In genomic region chr6:42978487-42978792, GRCh38 we compare ENCODE assay signal across 8 cellular contexts. TPM values are rescaled to one million over a fixed set of nuclear protein-coding genes. Genes with fewer than 3 reads are reported as not detected.
DNase-seq lines count a peak whose midpoint lies in the region; ATAC-seq, FAIRE-seq and TF ChIP-seq lines count a peak whose summit lies in the region.

No MANE protein-coding gene starts in this region.

- TF ChIP-seq CTCF in A549 (IDR thresholded peaks at IDR 0.05) (no peak), ascending aorta (IDR thresholded peaks at IDR 0.05) (no peak)

- H3K36me3 ChIP-seq in KOPT-K1 (ENCODE audit: insufficient read depth, low read length) (peaks cover 19% of the 10 kb centered on the region), ascending aorta (peaks cover 0 to 4% of the 10 kb centered on the region in 2 donors)

- no peak for TF ChIP-seq EP300 in A549 (IDR thresholded peaks at IDR 0.05)

- peak overlapping the region; percentile 93 for H3K27ac Mint-ChIP-seq in stimulated activated memory B cell treated with anti-CD40 and anti-IgM and Interleukin-4, amounts not matched to agents 10 μg/mL and 1 μg/mL and 100 μg/mL, for 72 hours

- H3K36me3 Mint-ChIP-seq in stimulated activated memory B cell treated with anti-CD40 and anti-IgM and Interleukin-4, amounts not matched to agents 10 μg/mL and 1 μg/mL and 100 μg/mL, for 72 hours = peaks cover 10% of the 10 kb centered on the region

- WGBS in A549 (ENCODE audit: missing lambda C conversion rate) = no CpG with 5 or more reads among the region's 24 CpGs

- H3K4me3 ChIP-seq in A549 (peak overlapping the region; percentile 99), ascending aorta (peak overlapping the region; percentile 84 to 92)

- H3K4me1 Mint-ChIP-seq in stimulated activated memory B cell treated with anti-CD40 and anti-IgM and Interleukin-4, amounts not matched to agents 10 μg/mL and 1 μg/mL and 100 μg/mL, for 72 hours = peaks cover 42% of the 10 kb centered on the region

- DNase-seq in A549 (ENCODE audit: low read depth in 1 of 2, low spot score in 1 of 2) (peak; percentile 28 to 33), ascending aorta (ENCODE audit: low spot score in 2 of 2) (peak in 1 of 2 donors; percentile 67), iPS-NIHi7 (ENCODE audit: extremely low spot score) (peak; percentile 44), AML-193 (lab: John Stamatoyannopoulos, UW) (no peak)

- H3K9me3 Mint-ChIP-seq in stimulated activated memory B cell treated with anti-CD40 and anti-IgM and Interleukin-4, amounts not matched to agents 10 μg/mL and 1 μg/mL and 100 μg/mL, for 72 hours = no peaks in the 10 kb centered on the region

- peak overlapping the region; percentile 83 for H3K4me3 Mint-ChIP-seq in stimulated activated memory B cell treated with anti-CD40 and anti-IgM and Interleukin-4, amounts not matched to agents 10 μg/mL and 1 μg/mL and 100 μg/mL, for 72 hours

- intact Hi-C loops in ascending aorta (cut with DNase I) = loop anchor here (2.0 kb wide), 2 partner anchors 36 to 50 kb away; partner anchors contain the start of genes CNPY3 and KLHDC3

- CTCF ChIA-PET in A549 (lab: Yijun Ruan, JAX) = interaction anchor here (1.4 kb wide), 1 partner anchor 164 kb away, joined by 4 read pairs; no protein-coding TSS in a partner anchor

- H3K9me3 ChIP-seq in A549 (no peaks in the 10 kb centered on the region), KOPT-K1 (ENCODE audit: insufficient read depth, low read length, poor library complexity, severe bottlenecking) (no peaks in the 10 kb centered on the region), ascending aorta (no peaks in the 10 kb centered on the region)

- POLR2A ChIA-PET in A549 (lab: Yijun Ruan, JAX) = interaction anchor here (0.6 to 1.7 kb wide), 4 partner anchors 36 to 99 kb away, joined by 3 to 9 read pairs (median 4); partner anchors contain the start of genes CNPY3, KLC4, KLHDC3 and MRPL2

- H3K4me1 ChIP-seq in A549 (peaks cover 7% of the 10 kb centered on the region; the same call in 1 of the 3 replicates), ascending aorta (peaks cover 0 to 23% of the 10 kb centered on the region in 2 donors)

- no peak for FAIRE-seq in A549 (lab: Jason Lieb, UNC)

- peak overlapping the region; percentile 92 to 94 for H3K27ac ChIP-seq in A549
- H3K27ac ChIP-seq in KOPT-K1 (ENCODE audit: low read depth, low read length, poor library complexity, severe bottlenecking) = peak overlapping the region; percentile 90
- peak overlapping the region; percentile 85 to 90 for H3K27ac ChIP-seq in ascending aorta

- ATAC-seq in A549 (peak; percentile 61 to 62), GM19328 (IDR thresholded peaks at IDR 0.05; ENCODE audit: unreplicated experiment) (peak; percentile 11), GM18498 (IDR thresholded peaks at IDR 0.05; ENCODE audit: unreplicated experiment) (no peak)
- ATAC-seq in stimulated activated memory B cell treated with anti-CD40 and anti-IgM and Interleukin-4, amounts not matched to agents 10 μg/mL and 1 μg/mL and 100 μg/mL, for 72 hours = no peak

- no peak for TF ChIP-seq RAD21 in A549 (conservative IDR thresholded peaks at IDR 0.05 in 1 of 2, IDR thresholded peaks at IDR 0.05 in 1 of 2)

- H3K27me3 Mint-ChIP-seq in stimulated activated memory B cell treated with anti-CD40 and anti-IgM and Interleukin-4, amounts not matched to agents 10 μg/mL and 1 μg/mL and 100 μg/mL, for 72 hours = no peaks in the 10 kb centered on the region

- H3K4me2 ChIP-seq in A549 = peak overlapping the region; percentile 92

- H3K27me3 ChIP-seq in ascending aorta = no peaks in the 10 kb centered on the region

- no peak for TF ChIP-seq POLR2A in A549 (IDR thresholded peaks at IDR 0.05; ENCODE audit: low read length)

TF ChIP-seq in A549, 52 proteins besides CTCF, POLR2A, EP300 and RAD21:
- TF ChIP-seq ZFP36 (IDR thresholded peaks at IDR 0.05; ENCODE audit: borderline replicate concordance, partially characterized antibody) (no peak), RFX5 (IDR thresholded peaks at IDR 0.05) (no peak)
TF ChIP-seq in A549: peak in this region for 0.

RNA-seq across cellular contexts. Expression of gene PEX6, which starts 0.5 kb away (rescaled TPM):
- polyA plus RNA-seq in A549 (2011; rRNA removed) (4.6 TPM in 2 replicates), A549 (2017; fragmentation: RNase III; extraction: RNeasy Plus Mini Kit Qiagen cat#74134 plus additional on column Dnase treatment) (8.3 to 9.5 TPM (median 8.6 TPM) in 3 replicates)
- 6.5 and 8.4 TPM in 2 replicates for polyA plus RNA-seq in A549 (2012; cell fraction: cytosol; rRNA removed)
- 23.6 and 28.3 TPM in 2 replicates for polyA plus RNA-seq in A549 (2012; cell fraction: nucleus; rRNA removed)
- 5.9 and 8.6 TPM in 2 replicates for polyA minus RNA-seq in A549 (2011; rRNA and poly(A)+ RNA removed)
- total RNA-seq in ascending aorta = 8.9 TPM

RNA-seq across cellular contexts. Expression of gene PPP2R5D, which starts 5.9 kb away (rescaled TPM):
- polyA plus RNA-seq in A549 (2011; rRNA removed) = 34.6 and 41.6 TPM in 2 replicates
- 28.4 and 34.3 TPM in 2 replicates for polyA plus RNA-seq in A549 (2012; cell fraction: cytosol; rRNA removed)
- polyA plus RNA-seq in A549 (2012; cell fraction: nucleus; rRNA removed) = 33.1 and 56.0 TPM in 2 replicates
- 25.8 to 26.5 TPM (median 26.0 TPM) in 3 replicates for polyA plus RNA-seq in A549 (2017; fragmentation: RNase III; extraction: RNeasy Plus Mini Kit Qiagen cat#74134 plus additional on column Dnase treatment)
- 53.9 and 56.6 TPM in 2 replicates for polyA minus RNA-seq in A549 (2011; rRNA and poly(A)+ RNA removed)
- 27.7 TPM for total RNA-seq in ascending aorta

RNA-seq across cellular contexts. Expression of gene GNMT, which starts 17.9 kb away (rescaled TPM):
- polyA plus RNA-seq in A549 (2011; rRNA removed) (0.12 TPM in 2 replicates), A549 (2017; fragmentation: RNase III; extraction: RNeasy Plus Mini Kit Qiagen cat#74134 plus additional on column Dnase treatment) (0.23 to 0.32 TPM (median 0.31 TPM) in 3 replicates)
- 0.23 and 0.24 TPM in 2 replicates for polyA plus RNA-seq in A549 (2012; cell fraction: cytosol; rRNA removed)
- polyA plus RNA-seq in A549 (2012; cell fraction: nucleus; rRNA removed) = 0.33 and 1.6 TPM in 2 replicates
- polyA minus RNA-seq in A549 (2011; rRNA and poly(A)+ RNA removed) = 0.25 TPM in 1 of 2 replicates, not detected in the other
- not detected for total RNA-seq in ascending aorta

RNA-seq across cellular contexts. Expression of gene MEA1, which starts 35.3 kb away (rescaled TPM):
- 58.6 and 63.4 TPM in 2 replicates for polyA plus RNA-seq in A549 (2011; rRNA removed)
- polyA plus RNA-seq in A549 (2012; cell fraction: cytosol; rRNA removed) = 74.7 and 92.9 TPM in 2 replicates
- 25.4 and 30.7 TPM in 2 replicates for polyA plus RNA-seq in A549 (2012; cell fraction: nucleus; rRNA removed)
- 90.1 to 94.3 TPM (median 92.8 TPM) in 3 replicates for polyA plus RNA-seq in A549 (2017; fragmentation: RNase III; extraction: RNeasy Plus Mini Kit Qiagen cat#74134 plus additional on column Dnase treatment)
- 26.9 and 35.7 TPM in 2 replicates for polyA minus RNA-seq in A549 (2011; rRNA and poly(A)+ RNA removed)
- total RNA-seq in ascending aorta = 61.1 TPM

RNA-seq across cellular contexts. Expression of gene KLHDC3, which starts 35.6 kb away (rescaled TPM):
- polyA plus RNA-seq in A549 (2011; rRNA removed) (18.8 and 21.3 TPM in 2 replicates), A549 (2017; fragmentation: RNase III; extraction: RNeasy Plus Mini Kit Qiagen cat#74134 plus additional on column Dnase treatment) (25.5 to 28.0 TPM (median 26.9 TPM) in 3 replicates)
- polyA plus RNA-seq in A549 (2012; cell fraction: cytosol; rRNA removed) = 30.5 and 41.1 TPM in 2 replicates
- 32.4 and 37.4 TPM in 2 replicates for polyA plus RNA-seq in A549 (2012; cell fraction: nucleus; rRNA removed)
- polyA minus RNA-seq in A549 (2011; rRNA and poly(A)+ RNA removed) = 33.6 and 34.0 TPM in 2 replicates
- total RNA-seq in ascending aorta = 64.0 TPM

Comparison
In these comparisons a context has a peak if more than half of its experiments do, and no peak if none do; other contexts are left out.
1. ATAC-seq: peak in A549 (2 of 2) and GM19328 (single experiment); none in stimulated activated memory B cell treated with anti-CD40 and anti-IgM and Interleukin-4, amounts not matched to agents 10 μg/mL and 1 μg/mL and 100 μg/mL, for 72 hours (single experiment) and GM18498 (single experiment).
2. DNase-seq: peak in A549 (2 of 2) and iPS-NIHi7 (single experiment); none in AML-193 (0 of 2).
3. Peak in every context shown above with its lines, with median percentiles within 50 percentile points of each other: H3K27ac ChIP-seq.